ENCODE assay signal across 17 cellular contexts in the genomic region with DNA sequence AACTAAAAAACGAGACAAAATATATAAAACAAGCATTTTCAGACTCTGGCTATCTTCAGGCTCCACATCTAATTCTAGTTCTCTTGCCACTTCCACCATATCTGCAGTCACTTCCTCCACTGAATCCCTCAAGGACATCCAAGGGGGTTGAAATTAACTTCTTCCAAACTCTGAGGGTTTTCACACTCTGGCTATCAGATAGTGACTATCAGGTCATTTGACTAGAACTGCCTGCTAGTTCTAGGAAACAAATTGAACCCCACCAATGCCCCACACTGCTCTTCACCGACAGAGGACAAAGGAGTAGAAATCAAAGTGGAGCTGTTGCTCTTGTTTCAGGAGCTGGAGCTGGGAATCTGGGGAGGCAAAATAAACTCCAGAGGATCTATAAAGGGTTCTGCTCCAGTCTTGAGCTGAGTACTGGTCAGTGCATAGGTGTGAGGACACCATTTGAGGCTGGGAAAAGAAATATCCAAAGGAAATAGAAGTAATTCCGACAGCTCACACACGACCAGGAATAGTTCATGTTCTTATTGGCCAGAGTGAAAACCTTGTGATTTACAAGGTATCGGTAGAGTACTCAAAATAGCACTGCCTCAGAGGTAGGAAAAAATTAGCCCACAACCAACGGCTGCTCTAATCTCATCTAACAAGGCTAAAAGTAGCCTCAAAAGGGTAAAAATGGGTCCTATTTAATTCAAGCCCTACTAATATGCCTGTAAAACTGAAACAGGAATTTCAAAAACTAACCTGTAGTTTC.
DNase-seq lines count a peak whose midpoint lies in the region; ATAC-seq, FAIRE-seq and TF ChIP-seq lines count a peak whose summit lies in the region.
"Had no signal": no experiment of that assay in that cellular context is flagged by ENCODE, and none has a peak within 500 bp of the region (broad histone marks: within the 10 kb centered on the region; RNA-seq: fewer than 3 reads in every experiment).

No MANE protein-coding gene starts in this region.

- H3K27ac Mint-ChIP-seq in glutamatergic neuron (ENCODE audit: unreplicated experiment) (peak overlapping the region; percentile 40), memory B cell (peak overlapping the region; percentile 62)
- H3K27ac Mint-ChIP-seq: B cell; CD4-positive, alpha-beta T cell; GM23338 had no signal

- no peak for TF ChIP-seq CTCF in cardiac muscle cell (IDR thresholded peaks at IDR 0.05; ENCODE audit: low read depth, low read length)
- no peak for TF ChIP-seq CTCF in glutamatergic neuron (IDR thresholded peaks at IDR 0.05; ENCODE audit: partially characterized antibody, unreplicated experiment)
- TF ChIP-seq CTCF in spleen (IDR thresholded peaks at IDR 0.05 in 8 of 11, conservative IDR thresholded peaks at IDR 0.05 in 3 of 11), result no peak

- FAIRE-seq in GM12891 (lab: Jason Lieb, UNC), result no peak
- FAIRE-seq: GM12878 had no signal

- H3K27ac ChIP-seq in cardiac muscle cell, result peak overlapping the region; percentile 56
- no peak overlapping the region for H3K27ac ChIP-seq in spleen

- no peak for ATAC-seq in memory B cell (ENCODE audit: low read depth)
- ATAC-seq: GM12878, GM23338 had no signal

- H3K4me1 Mint-ChIP-seq in glutamatergic neuron (ENCODE audit: low read depth, unreplicated experiment) (peaks cover 10% of the 10 kb centered on the region), memory B cell (peaks cover 2% of the 10 kb centered on the region)
- H3K4me1 Mint-ChIP-seq: B cell, GM23338 had no signal

- H3K4me3 Mint-ChIP-seq in glutamatergic neuron (ENCODE audit: unreplicated experiment) (no peak overlapping the region), memory B cell (no peak overlapping the region)
- H3K4me3 Mint-ChIP-seq: B cell; CD4-positive, alpha-beta T cell; GM23338 had no signal

- H3K9me3 ChIP-seq in cardiac muscle cell (ENCODE audit: low read depth) (no peaks in the 10 kb centered on the region), spleen (no peaks in the 10 kb centered on the region)

- no peaks in the 10 kb centered on the region for H3K9me3 Mint-ChIP-seq in glutamatergic neuron (ENCODE audit: unreplicated experiment)
- no peaks in the 10 kb centered on the region for H3K9me3 Mint-ChIP-seq in memory B cell
- H3K9me3 Mint-ChIP-seq: CD4-positive, alpha-beta T cell; GM23338 had no signal

- DNase-seq in cardiac muscle cell (ENCODE audit: low read depth in 1 of 2, low spot score in 1 of 2), result no peak
- DNase-seq in cardiac septum (ENCODE audit: low spot score), result no peak
- DNase-seq in OCI-M1 (lab: John Stamatoyannopoulos, UW), result peak; percentile 54
- no peak for DNase-seq in glutamatergic neuron
- no peak for DNase-seq in memory B cell (ENCODE audit: low spot score in 2 of 2)
- no peak for DNase-seq in GM12891 (ENCODE audit: insufficient read length, low spot score)
- DNase-seq in NCI-H1092 treated with DMSO at 0.1 percent for 48 hours (lab: John Stamatoyannopoulos, UW), result no peak
- no peak for DNase-seq in spleen
- DNase-seq: C1 segment of cervical spinal cord; Calu3; CD4-positive, alpha-beta T cell; DMS 273 treated with DMSO at 0.1 percent for 48 hours; DMS79; H7 had no signal

- TF ChIP-seq POLR2A in GM12891 (IDR thresholded peaks at IDR 0.05; ENCODE audit: low read depth, low read length) (no peak), spleen (IDR thresholded peaks at IDR 0.05) (no peak)

- H3K4me3 ChIP-seq in cardiac muscle cell, result no peak overlapping the region
- no peak overlapping the region for H3K4me3 ChIP-seq in spleen
- H3K4me3 ChIP-seq: GM12878, GM23338 had no signal

- H3K27me3 Mint-ChIP-seq in glutamatergic neuron (ENCODE audit: unreplicated experiment) (peaks cover 2% of the 10 kb centered on the region), memory B cell (no peaks in the 10 kb centered on the region)
- H3K27me3 Mint-ChIP-seq: B cell; CD4-positive, alpha-beta T cell had no signal

- WGBS in spleen, 5 donors, result 84 to 87% (median 85%) methylated on average over 6 of the region's 6 CpGs

- H3K36me3 ChIP-seq in cardiac muscle cell (peaks cover 13% of the 10 kb centered on the region), spleen (peaks cover 0 to 98% (median 54%) of the 10 kb centered on the region in 6 donors)

- H3K4me1 ChIP-seq in cardiac muscle cell (ENCODE audit: low read depth) (peaks cover 12% of the 10 kb centered on the region), spleen (no peaks in the 10 kb centered on the region)

- intact Hi-C loops in cardiac septum (cut with DNase I), result no loop called here
- intact Hi-C loops in spleen (cut with DNase I; ENCODE audit: low total_unique reads), result no loop called here

- H3K36me3 Mint-ChIP-seq in glutamatergic neuron (ENCODE audit: unreplicated experiment) (no peaks in the 10 kb centered on the region), memory B cell (peaks cover 37% of the 10 kb centered on the region)

- no peaks in the 10 kb centered on the region for H3K27me3 ChIP-seq in cardiac muscle cell
- no peaks in the 10 kb centered on the region for H3K27me3 ChIP-seq in spleen (replicated peaks in 1 of 7)

TF ChIP-seq in GM12891, 5 proteins besides CTCF, POLR2A, EP300 and RAD21:
- no peak for TF ChIP-seq PAX5 (IDR thresholded peaks at IDR 0.05; ENCODE audit: insufficient read depth, low read length, severe bottlenecking)
- no peak for TF ChIP-seq POU2F2 (IDR thresholded peaks at IDR 0.05; ENCODE audit: low read depth, low read length)
- no peak for TF ChIP-seq TAF1 (IDR thresholded peaks at IDR 0.05; ENCODE audit: low read depth, low read length)
- TF ChIP-seq POLR2AphosphoS5 (IDR thresholded peaks at IDR 0.05; ENCODE audit: low read depth, low read length), result no peak
- no peak for TF ChIP-seq SPI1 (IDR thresholded peaks at IDR 0.05; ENCODE audit: low read depth, low read length)
